37 cellular contexts compared by ENCODE assay signal in the genomic region with DNA sequence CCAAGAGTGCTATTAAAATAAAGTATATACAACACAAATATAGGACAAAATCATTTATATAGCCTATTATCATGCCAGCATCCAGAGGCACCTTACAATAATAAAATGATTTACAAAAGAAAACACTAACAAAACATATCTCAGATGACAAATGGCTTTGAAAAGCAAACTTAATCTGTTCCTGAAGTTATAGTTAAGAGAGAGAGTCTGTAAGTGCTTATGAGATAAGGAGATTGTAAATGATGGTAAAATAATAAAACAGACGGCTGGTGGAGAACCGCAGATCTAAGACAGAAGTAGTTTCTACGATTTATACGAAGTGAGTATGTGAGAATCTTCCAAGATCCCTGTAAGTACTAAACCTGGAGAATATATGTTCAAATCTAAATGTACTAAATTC.
"Had no signal": no experiment of that assay in that cellular context is flagged by ENCODE, and none has a peak within 500 bp of the region (broad histone marks: within the 10 kb centered on the region; RNA-seq: fewer than 3 reads in every experiment).

No MANE protein-coding gene starts in this region.

- ATAC-seq: activated CD8-positive, alpha-beta T cell treated with anti-CD3 and anti-CD28 coated beads for 36 hours; activated naive CD4-positive, alpha-beta T cell treated with anti-CD3 and anti-CD28 coated beads, Interleukin-2, amount 50 U/mL, for 72 hours; activated T-cell treated with anti-CD3 and anti-CD28 coated beads, Interleukin-2, amount 50 U/mL, for 4 hours; activated T-cell treated with anti-CD3 and anti-CD28 coated beads, Interleukin-2, amount 50 U/mL, for 72 hours; activated T-helper 17 cell treated with anti-CD3 and anti-CD28 coated beads, Interleukin-2, amount 50 U/mL, for 72 hours had no signal

- H3K36me3 Mint-ChIP-seq: activated CD4-positive, alpha-beta memory T cell treated with anti-CD3 and anti-CD28 coated beads for 36 hours; activated naive CD4-positive, alpha-beta T cell treated with anti-CD3 and anti-CD28 coated beads, Interleukin-2, amount 50 U/mL, for 72 hours; activated naive CD8-positive, alpha-beta T cell treated with anti-CD3 and anti-CD28 coated beads for 36 hours; brain had no signal

- H3K36me3 ChIP-seq: adrenal gland, ascending aorta, cardiac muscle cell had no signal

- H3K27ac ChIP-seq: adrenal gland, ascending aorta, cardiac muscle cell, VCaP had no signal

- H3K9me3 Mint-ChIP-seq: activated CD4-positive, alpha-beta memory T cell treated with anti-CD3 and anti-CD28 coated beads for 36 hours; activated CD8-positive, alpha-beta T cell treated with anti-CD3 and anti-CD28 coated beads for 36 hours; activated naive CD4-positive, alpha-beta T cell treated with anti-CD3 and anti-CD28 coated beads for 36 hours; activated naive CD4-positive, alpha-beta T cell treated with anti-CD3 and anti-CD28 coated beads, Interleukin-2, amount 50 U/mL, for 72 hours; activated naive CD8-positive, alpha-beta T cell treated with anti-CD3 and anti-CD28 coated beads for 36 hours; activated T-cell treated with anti-CD3 and anti-CD28 coated beads, Interleukin-2, amount 50 U/mL, for 4 hours; activated T-cell treated with anti-CD3 and anti-CD28 coated beads, Interleukin-2, amount 50 U/mL, for 72 hours; activated T-helper 1 cell treated with anti-CD3 and anti-CD28 coated beads, Interleukin-12 subunit alpha, Interleukin-12 subunit beta, Interleukin-2, Interleukin-4 antibody, amounts not matched to agents 30 ng/mL and 10 ng/mL and 1 ng/mL, durations not matched to agents 14 hours and 24 hours and 36 hours; activated T-helper 17 cell treated with anti-CD3 and anti-CD28 coated beads, Interleukin-2, amount 50 U/mL, for 72 hours; central memory CD8-positive, alpha-beta T cell; T-helper 1 cell treated with Interleukin-12 subunit alpha and Interleukin-12 subunit beta and Interleukin-4 antibody, amounts not matched to agents 30 μg/mL and 1 μg/mL, for 36 hours; T-helper 2 cell treated with Interferon-gamma antibody and Interleukin-4, amounts not matched to agents 5 μg/mL and 100 μg/mL, for 36 hours had no signal

- H3K9me3 ChIP-seq: adrenal gland, ascending aorta had no signal

- H3K4me1 Mint-ChIP-seq: activated B cell treated with CpG ODN at 0.5 μM for 24 hours; activated CD4-positive, alpha-beta T cell treated with anti-CD3 and anti-CD28 coated beads, Interleukin-2, amount 10 ng/mL, durations not matched to agents 24 days and 14 days; activated naive CD8-positive, alpha-beta T cell treated with anti-CD3 and anti-CD28 coated beads for 36 hours; activated T-helper 17 cell treated with anti-CD3 and anti-CD28 coated beads, Interleukin-2, amount 50 U/mL, for 72 hours; central memory CD8-positive, alpha-beta T cell had no signal

- H3K27me3 ChIP-seq: adrenal gland, ascending aorta, cardiac muscle cell had no signal

- DNase-seq: activated B cell treated with CpG ODN at 0.5 μM for 24 hours; activated CD4-positive, alpha-beta memory T cell treated with anti-CD3 and anti-CD28 coated beads for 36 hours; activated CD4-positive, alpha-beta T cell treated with anti-CD3 and anti-CD28 coated beads for 4 hours; activated CD4-positive, alpha-beta T cell treated with anti-CD3 and anti-CD28 coated beads, Interleukin-2, amount 10 ng/mL, durations not matched to agents 24 days and 14 days; activated CD4-positive, alpha-beta T cell treated with anti-CD3 and anti-CD28 coated beads, Interleukin-2, amount 50 U/mL, for 1 hour; activated CD4-positive, alpha-beta T cell treated with anti-CD3 and anti-CD28 coated beads, Interleukin-2, amount 50 U/mL, for 4 hours; activated CD4-positive, CD25-positive, alpha-beta regulatory T cell treated with anti-CD3 and anti-CD28 coated beads, Interleukin-2, amount 50 U/mL, for 72 hours; activated CD8-positive, alpha-beta memory T cell treated with anti-CD3 and anti-CD28 coated beads, Interleukin-2, amount 50 U/mL, for 4 hours; activated CD8-positive, alpha-beta T cell treated with anti-CD3 and anti-CD28 coated beads for 36 hours; activated effector memory CD4-positive, alpha-beta T cell treated with anti-CD3 and anti-CD28 coated beads, Interleukin-2, amount 50 U/mL, for 16 hours; activated gamma-delta T cell treated with Interleukin-2 at 50 U/mL for 16 hours; activated naive CD4-positive, alpha-beta T cell; activated naive CD4-positive, alpha-beta T cell treated with anti-CD3 and anti-CD28 coated beads for 36 hours; activated naive CD4-positive, alpha-beta T cell treated with anti-CD3 and anti-CD28 coated beads, Interleukin-2, amount 50 U/mL, for 16 hours; activated naive CD8-positive, alpha-beta T cell treated with anti-CD3 and anti-CD28 coated beads for 36 hours; activated T-cell treated with anti-CD3 and anti-CD28 coated beads for 4 hours; activated T-cell treated with anti-CD3 and anti-CD28 coated beads, Interleukin-2, amount 50 U/mL, for 1 hour; activated T-cell treated with anti-CD3 and anti-CD28 coated beads, Interleukin-2, amount 50 U/mL, for 4 hours; activated T-cell treated with anti-CD3 and anti-CD28 coated beads, Interleukin-2, amount 50 U/mL, for 72 hours; adrenal gland; amygdala; anterior cingulate cortex; caudate nucleus; cerebellar nuclear complex; T-helper 1 cell; T-helper 2 cell; T-helper 9 cell had no signal

- H3K4me3 Mint-ChIP-seq: activated B cell treated with CpG ODN at 0.5 μM for 24 hours; activated CD4-positive, alpha-beta memory T cell treated with anti-CD3 and anti-CD28 coated beads for 36 hours; activated CD4-positive, alpha-beta T cell treated with anti-CD3 and anti-CD28 coated beads, Interleukin-2, amount 10 ng/mL, durations not matched to agents 24 days and 14 days; activated CD8-positive, alpha-beta T cell treated with anti-CD3 and anti-CD28 coated beads for 36 hours; activated naive CD4-positive, alpha-beta T cell treated with anti-CD3 and anti-CD28 coated beads for 36 hours; activated naive CD8-positive, alpha-beta T cell treated with anti-CD3 and anti-CD28 coated beads for 36 hours; activated T-cell treated with anti-CD3 and anti-CD28 coated beads, Interleukin-2, amount 50 U/mL, for 4 hours; activated T-cell treated with anti-CD3 and anti-CD28 coated beads, Interleukin-2, amount 50 U/mL, for 72 hours; activated T-helper 1 cell treated with anti-CD3 and anti-CD28 coated beads, Interleukin-12 subunit alpha, Interleukin-12 subunit beta, Interleukin-2, Interleukin-4 antibody, amounts not matched to agents 30 ng/mL and 10 ng/mL and 1 ng/mL, durations not matched to agents 14 hours and 24 hours and 36 hours; activated T-helper 17 cell treated with anti-CD3 and anti-CD28 coated beads, Interleukin-2, amount 50 U/mL, for 72 hours; brain; central memory CD8-positive, alpha-beta T cell; T-helper 1 cell treated with Interleukin-12 subunit alpha and Interleukin-12 subunit beta and Interleukin-4 antibody, amounts not matched to agents 30 μg/mL and 1 μg/mL, for 36 hours; T-helper 2 cell treated with Interferon-gamma antibody and Interleukin-4, amounts not matched to agents 5 μg/mL and 100 μg/mL, for 36 hours had no signal

- H3K27me3 Mint-ChIP-seq: activated B cell treated with CpG ODN at 0.5 μM for 24 hours; activated CD4-positive, alpha-beta memory T cell treated with anti-CD3 and anti-CD28 coated beads for 36 hours; activated T-helper 17 cell treated with anti-CD3 and anti-CD28 coated beads, Interleukin-2, amount 50 U/mL, for 72 hours; central memory CD8-positive, alpha-beta T cell had no signal

- H3K27ac Mint-ChIP-seq: activated B cell treated with CpG ODN at 0.5 μM for 24 hours; activated CD4-positive, alpha-beta memory T cell treated with anti-CD3 and anti-CD28 coated beads for 36 hours; activated CD4-positive, alpha-beta T cell treated with anti-CD3 and anti-CD28 coated beads, Interleukin-2, amount 10 ng/mL, durations not matched to agents 24 days and 14 days; activated CD8-positive, alpha-beta T cell treated with anti-CD3 and anti-CD28 coated beads for 36 hours; activated naive CD4-positive, alpha-beta T cell treated with anti-CD3 and anti-CD28 coated beads for 36 hours; activated naive CD4-positive, alpha-beta T cell treated with anti-CD3 and anti-CD28 coated beads, Interleukin-2, amount 50 U/mL, for 72 hours; activated naive CD8-positive, alpha-beta T cell treated with anti-CD3 and anti-CD28 coated beads for 36 hours; activated T-cell treated with anti-CD3 and anti-CD28 coated beads, Interleukin-2, amount 50 U/mL, for 72 hours; activated T-helper 1 cell treated with anti-CD3 and anti-CD28 coated beads, Interleukin-12 subunit alpha, Interleukin-12 subunit beta, Interleukin-2, Interleukin-4 antibody, amounts not matched to agents 30 ng/mL and 10 ng/mL and 1 ng/mL, durations not matched to agents 14 hours and 24 hours and 36 hours; activated T-helper 17 cell treated with anti-CD3 and anti-CD28 coated beads, Interleukin-2, amount 50 U/mL, for 72 hours; brain; T-helper 1 cell treated with Interleukin-12 subunit alpha and Interleukin-12 subunit beta and Interleukin-4 antibody, amounts not matched to agents 30 μg/mL and 1 μg/mL, for 36 hours; T-helper 2 cell treated with Interferon-gamma antibody and Interleukin-4, amounts not matched to agents 5 μg/mL and 100 μg/mL, for 36 hours had no signal

- H3K4me3 ChIP-seq: adrenal gland, ascending aorta, cardiac muscle cell had no signal

- H3K4me1 ChIP-seq: adrenal gland, ascending aorta had no signal
